8 cellular contexts compared by ENCODE assay signal in genomic region chr4:87209696-87210095, GRCh38. TPM values are rescaled to one million over a fixed set of nuclear protein-coding genes. Genes with fewer than 3 reads are reported as not detected.
A peak's percentile ranks its signal among the peaks of the same experiment; 100 is the strongest.
DNase-seq lines count a peak whose midpoint lies in the region; ATAC-seq and TF ChIP-seq lines count a peak whose summit lies in the region.

No MANE protein-coding gene starts in this region.

- no peak for TF ChIP-seq CTCF in transverse colon (IDR thresholded peaks at IDR 0.05)
- no peak for TF ChIP-seq CTCF in coronary artery (IDR thresholded peaks at IDR 0.05)

- H3K4me1 ChIP-seq in transverse colon = peaks cover 3 to 20% (median 6%) of the 10 kb centered on the region in 4 donors

- TF ChIP-seq EP300 in transverse colon (IDR thresholded peaks at IDR 0.05; ENCODE audit: low read depth) = no peak

- DNase-seq in EL = peak; percentile 5
- peak; percentile 35 for DNase-seq in transverse colon
- DNase-seq in coronary artery (ENCODE audit: low spot score) = no peak
- DNase-seq in effector CD4-positive, alpha-beta T cell = no peak
- DNase-seq in NCI-H1105 (lab: John Stamatoyannopoulos, UW) = no peak

- TF ChIP-seq POLR2A in transverse colon (IDR thresholded peaks at IDR 0.05) = no peak

- H3K9me3 ChIP-seq in transverse colon = no peaks in the 10 kb centered on the region

- H3K27me3 ChIP-seq in transverse colon = no peaks in the 10 kb centered on the region

- H3K36me3 ChIP-seq in transverse colon = no peaks in the 10 kb centered on the region

- intact Hi-C loops in transverse colon (cut with DNase I; ENCODE audit: low total_unique reads) = no loop called here

- ATAC-seq in GM21367 (IDR thresholded peaks at IDR 0.05; ENCODE audit: unreplicated experiment) (peak; percentile 78), HG03571 (IDR thresholded peaks at IDR 0.05; ENCODE audit: unreplicated experiment) (peak; percentile 63), esophagus mucosa (peak; percentile 17)

- 67 to 68% methylated on average over 5 to 6 of the region's 6 CpGs for WGBS in transverse colon (ENCODE audit: low coverage in 1 of 2), 2 donors

- H3K27ac ChIP-seq in transverse colon (peak overlapping the region in 1 of 4 donors; percentile 44), coronary artery (no peak overlapping the region)

- in situ Hi-C loops in transverse colon (cut with MboI; ENCODE audit: low pct_ligation_motif_present in 1 of 4, low pct_unique_long_range_greater_than_20kb in 1 of 4, low sequenced_read_pairs in 3 of 4) = no loop called here

- H3K4me3 ChIP-seq in transverse colon = no peak overlapping the region
- no peak overlapping the region for H3K4me3 ChIP-seq in coronary artery

RNA-seq across cellular contexts. Expression of gene KLHL8, which starts 10.7 kb away (rescaled TPM):
- total RNA-seq in esophagus mucosa (6.4 TPM), transverse colon (10 to 100 TPM in 3 of 4 donors, 1 to 10 TPM in 1; 9.4 to 18.7 (median 13.6) TPM)

Comparison
In these comparisons a context has a peak if more than half of its experiments do, and no peak if none do; other contexts are left out.
1. DNase-seq: peak in EL (single experiment) and transverse colon (single experiment); none in coronary artery (single experiment), effector CD4-positive, alpha-beta T cell (single experiment) and NCI-H1105 (single experiment).
2. ATAC-seq: peak in every context shown above with its lines; median percentile 78 in GM21367; 63 in HG03571; 17 in esophagus mucosa.